In the genomic region with DNA sequence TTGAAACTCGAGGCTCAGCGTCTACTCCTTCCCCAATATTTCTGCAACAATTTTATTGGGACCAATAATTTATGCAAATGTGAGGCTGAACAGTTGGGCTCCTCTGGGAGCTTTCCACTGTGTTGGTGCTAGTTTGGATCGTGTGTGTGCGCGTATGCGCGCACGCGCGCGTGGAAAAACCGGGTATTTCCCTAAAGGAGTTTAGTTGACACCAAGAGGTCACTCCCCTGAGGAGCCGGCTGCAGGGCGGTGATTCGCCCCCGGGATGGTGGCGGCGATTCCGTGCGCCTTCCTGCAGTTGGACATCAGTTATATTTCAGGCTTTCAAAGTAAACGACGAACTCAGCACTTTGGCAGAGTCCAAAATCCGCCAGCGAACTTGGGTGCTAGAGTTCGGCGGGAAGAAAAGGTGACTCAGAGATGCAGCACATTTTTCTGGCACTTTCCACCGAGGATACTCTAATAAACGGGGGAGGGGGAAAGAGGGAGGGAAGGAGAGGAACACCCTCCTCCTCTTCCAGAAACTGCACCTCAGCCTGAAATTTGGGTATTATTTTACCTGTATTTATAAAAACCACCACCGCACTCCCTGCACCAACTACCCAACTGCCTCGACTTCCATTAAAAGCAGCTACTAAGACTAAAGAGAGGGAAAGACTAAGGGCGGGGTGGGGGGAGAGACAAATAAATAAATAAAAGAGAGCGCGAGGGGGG, we compare ENCODE assay signal across 8 cellular contexts.
DNase-seq lines count a peak whose midpoint lies in the region; ATAC-seq and TF ChIP-seq lines count a peak whose summit lies in the region.

No MANE protein-coding gene starts in this region.

- H3T11ph ChIP-seq in H9 (ENCODE audit: low read length): peak overlapping the region; percentile 79

- H3K23ac ChIP-seq in H9 (ENCODE audit: insufficient read length, low read depth, low read length): no peak overlapping the region

- CTCF ChIA-PET in CD8-positive, alpha-beta T cell (lab: Charles Lee): no interaction called here

- H3K4me3 ChIP-seq in CD8-positive, alpha-beta T cell (ENCODE audit: low read depth, low read length): no peak overlapping the region
- H3K4me3 ChIP-seq in SJCRH30 (peak overlapping the region; percentile 64), epithelial cell of proximal tubule (ENCODE audit: low read depth, low read length) (peak overlapping the region; percentile 60)

- H2BK12ac ChIP-seq in H9 (ENCODE audit: insufficient read length, low read depth, low read length): no peak overlapping the region

- H3K9me3 ChIP-seq in CD8-positive, alpha-beta T cell (ENCODE audit: low read length): no peaks in the 10 kb centered on the region
- no peaks in the 10 kb centered on the region for H3K9me3 ChIP-seq in H9 (ENCODE audit: control insufficient read depth, low read depth, low read length)
- no peaks in the 10 kb centered on the region for H3K9me3 ChIP-seq in SJCRH30 (replicated peaks)

- H4K5ac ChIP-seq in H9 (ENCODE audit: insufficient read length, low read depth, low read length): peak overlapping the region; percentile 97

- H3K27ac ChIP-seq in CD8-positive, alpha-beta T cell (ENCODE audit: low read depth, low read length): no peak overlapping the region
- H3K27ac ChIP-seq in H9 (ENCODE audit: insufficient read length, low read depth, low read length): peak overlapping the region; percentile 93
- no peak overlapping the region for H3K27ac ChIP-seq in SJCRH30

- no peak overlapping the region for H2BK15ac ChIP-seq in H9 (ENCODE audit: low read depth, low read length)

- H3K56ac ChIP-seq in H9 (ENCODE audit: insufficient read length, low read depth, low read length): peak overlapping the region; percentile 96

- whole genome bisulfite sequencing in H9 (ENCODE audit: extremely low coverage, insufficient read length, low lambda C conversion rate): no CpG with 5 or more reads among the region's 33 CpGs

- peak overlapping the region; percentile 71 for H3K18ac ChIP-seq in H9 (ENCODE audit: insufficient read length, low read depth, low read length)

- peak overlapping the region; percentile 98 for H3K9ac ChIP-seq in H9 (ENCODE audit: extremely low read depth, insufficient read length, low read length)

- ATAC-seq in CD8-positive, alpha-beta T cell: no peak
- ATAC-seq in naive B cell (ENCODE audit: low read depth in 2 of 2): no peak

- peak overlapping the region; percentile 70 for H2BK120ac ChIP-seq in H9 (ENCODE audit: low read depth, low read length, poor library complexity, severe bottlenecking)

- peaks cover 10% of the 10 kb centered on the region for H3K23me2 ChIP-seq in H9 (ENCODE audit: insufficient read length, low read depth, low read length, poor library complexity, severe bottlenecking)

- no peaks in the 10 kb centered on the region for H3K36me3 ChIP-seq in CD8-positive, alpha-beta T cell (ENCODE audit: insufficient read depth, low read length)
- no peaks in the 10 kb centered on the region for H3K36me3 ChIP-seq in SJCRH30

- no peaks in the 10 kb centered on the region for H4K20me1 ChIP-seq in H9 (ENCODE audit: control insufficient read depth, insufficient read depth, insufficient read length)

- peak overlapping the region; percentile 96 for H3K4me2 ChIP-seq in H9 (ENCODE audit: insufficient read depth, insufficient read length, low read length)

- peaks cover 9% of the 10 kb centered on the region for H3K4me1 Mint-ChIP-seq in CD8-positive, alpha-beta T cell (ENCODE audit: low read depth)
- H3K4me1 Mint-ChIP-seq in H9 (peaks cover 31 to 37% of the 10 kb centered on the region in 2 experiments), naive B cell (peaks cover 8 to 15% (median 14%) of the 10 kb centered on the region in 3 donors)

- H3K4me3 Mint-ChIP-seq in CD8-positive, alpha-beta T cell: peak overlapping the region; percentile 33
- H3K4me3 Mint-ChIP-seq in H9 (peak overlapping the region; percentile 92 to 97), naive B cell (peak overlapping the region; percentile 20 to 91 (median 77))

- H3K27ac Mint-ChIP-seq in CD8-positive, alpha-beta T cell: no peak overlapping the region
- H3K27ac Mint-ChIP-seq in H9 (peak overlapping the region; percentile 99 to 100 (median 99)), naive B cell (no peak overlapping the region)

- TF ChIP-seq CTCF in CD8-positive, alpha-beta T cell (IDR thresholded peaks at IDR 0.05): no peak
- no peak for TF ChIP-seq CTCF in H9 (conservative IDR thresholded peaks at IDR 0.05)
- no peak for TF ChIP-seq CTCF in epithelial cell of proximal tubule (conservative IDR thresholded peaks at IDR 0.05; ENCODE audit: low read depth, low read length)

- H3K79me2 ChIP-seq in H9 (ENCODE audit: insufficient read depth, low read length): no peaks in the 10 kb centered on the region

- H3K36me3 Mint-ChIP-seq in CD8-positive, alpha-beta T cell: no peaks in the 10 kb centered on the region
- H3K36me3 Mint-ChIP-seq in H9 (ENCODE audit: insufficient read depth in 1 of 3, low read depth in 3 of 3) (peaks cover 0 to 10% (median 0%) of the 10 kb centered on the region in 3 experiments; a peak in 3 of 7 replicates), naive B cell (peaks cover 0 to 7% of the 10 kb centered on the region in 2 donors)

- H3K9me3 Mint-ChIP-seq in CD8-positive, alpha-beta T cell: no peaks in the 10 kb centered on the region
- H3K9me3 Mint-ChIP-seq in H9 (no peaks in the 10 kb centered on the region), naive B cell (no peaks in the 10 kb centered on the region)

- DNase-seq in CD8-positive, alpha-beta T cell: no peak
- DNase-seq in H9 (peak; percentile 51), SJCRH30 (peak; percentile 54 to 62), epithelial cell of proximal tubule (ENCODE audit: low read depth) (peak; percentile 12), naive B cell (no peak), NAMALWA (ENCODE audit: low spot score) (no peak)
- DNase-seq in activated CD4-positive, CD25-positive, alpha-beta regulatory T cell treated with anti-CD3 and anti-CD28 coated beads, Interleukin-2, amount 50 U/mL, for 72 hours: no peak
- DNase-seq in stimulated activated CD4-positive, alpha-beta T cell treated with anti-CD3 and anti-CD28 coated beads, Interleukin-12 subunit alpha, Interleukin-12 subunit beta, amount 100 ng/mL, for 4 hours: no peak

- no peaks in the 10 kb centered on the region for H3K27me3 ChIP-seq in CD8-positive, alpha-beta T cell (ENCODE audit: insufficient read depth, low read length)
- H3K27me3 ChIP-seq in H9 (ENCODE audit: insufficient read depth, low read length): no peaks in the 10 kb centered on the region
- H3K27me3 ChIP-seq in SJCRH30: no peaks in the 10 kb centered on the region

- peak overlapping the region; percentile 54 for H2AFZ ChIP-seq in H9 (ENCODE audit: low read length)

- no peak overlapping the region for H4K8ac ChIP-seq in H9 (replicated peaks; ENCODE audit: insufficient read length, low read depth, low read length)

- no peaks in the 10 kb centered on the region for H3K4me1 ChIP-seq in CD8-positive, alpha-beta T cell (ENCODE audit: insufficient read depth, low read length)
- H3K4me1 ChIP-seq in H9 (ENCODE audit: insufficient read depth, low read length) (peaks cover 4% of the 10 kb centered on the region; the same call in 1 of the 2 replicates), SJCRH30 (no peaks in the 10 kb centered on the region)

- H2BK5ac ChIP-seq in H9 (ENCODE audit: insufficient read length, low read length): peak overlapping the region; percentile 96

- H3K4ac ChIP-seq in H9 (ENCODE audit: low read depth, low read length): peak overlapping the region; percentile 80; the same call in 1 of the 2 replicates

- POLR2A ChIA-PET in CD8-positive, alpha-beta T cell (lab: Charles Lee): no interaction called here

- intact Hi-C loops in CD8-positive, alpha-beta T cell (cut with DNase I, micrococcal nuclease): no loop called here

- peak overlapping the region; percentile 53 for H3K14ac ChIP-seq in H9 (ENCODE audit: insufficient read depth, low read length)

- peak overlapping the region; percentile 86 for H4K91ac ChIP-seq in H9 (ENCODE audit: insufficient read length, low read depth, low read length)

- no peak overlapping the region for H2BK20ac ChIP-seq in H9 (ENCODE audit: low read depth, low read length, poor library complexity, severe bottlenecking)

- H2AK5ac ChIP-seq in H9 (ENCODE audit: insufficient read length, low read length): no peak overlapping the region

- H3K27me3 Mint-ChIP-seq in CD8-positive, alpha-beta T cell (ENCODE audit: low read depth): peaks cover 32% of the 10 kb centered on the region
- no peaks in the 10 kb centered on the region for H3K27me3 Mint-ChIP-seq in H9 (ENCODE audit: low read depth)
- H3K27me3 Mint-ChIP-seq in naive B cell: peaks cover 23 to 49% (median 46%) of the 10 kb centered on the region in 3 donors

- no peaks in the 10 kb centered on the region for H3K79me1 ChIP-seq in H9 (ENCODE audit: insufficient read depth, low read depth, low read length, poor library complexity, severe bottlenecking)

Comparison
In these comparisons a context has a peak if more than half of its experiments do, and no peak if none do; other contexts are left out.
1. DNase-seq: peak in H9 (single experiment), SJCRH30 (2 of 2) and epithelial cell of proximal tubule (single experiment); none in CD8-positive, alpha-beta T cell (0 of 7), naive B cell (single experiment), activated CD4-positive, CD25-positive, alpha-beta regulatory T cell treated with anti-CD3 and anti-CD28 coated beads, Interleukin-2, amount 50 U/mL, for 72 hours (single experiment), NAMALWA (single experiment) and stimulated activated CD4-positive, alpha-beta T cell treated with anti-CD3 and anti-CD28 coated beads, Interleukin-12 subunit alpha, Interleukin-12 subunit beta, amount 100 ng/mL, for 4 hours (single experiment).
2. H3K27ac Mint-ChIP-seq: peak in H9 (3 of 3); none in CD8-positive, alpha-beta T cell (single experiment) and naive B cell (0 of 6).
3. H3K4me3 Mint-ChIP-seq: peak in every context shown above with its lines; median percentile 94 in H9; 77 in naive B cell; 33 in CD8-positive, alpha-beta T cell.